9 cellular contexts compared by ENCODE assay signal in the genomic region with DNA sequence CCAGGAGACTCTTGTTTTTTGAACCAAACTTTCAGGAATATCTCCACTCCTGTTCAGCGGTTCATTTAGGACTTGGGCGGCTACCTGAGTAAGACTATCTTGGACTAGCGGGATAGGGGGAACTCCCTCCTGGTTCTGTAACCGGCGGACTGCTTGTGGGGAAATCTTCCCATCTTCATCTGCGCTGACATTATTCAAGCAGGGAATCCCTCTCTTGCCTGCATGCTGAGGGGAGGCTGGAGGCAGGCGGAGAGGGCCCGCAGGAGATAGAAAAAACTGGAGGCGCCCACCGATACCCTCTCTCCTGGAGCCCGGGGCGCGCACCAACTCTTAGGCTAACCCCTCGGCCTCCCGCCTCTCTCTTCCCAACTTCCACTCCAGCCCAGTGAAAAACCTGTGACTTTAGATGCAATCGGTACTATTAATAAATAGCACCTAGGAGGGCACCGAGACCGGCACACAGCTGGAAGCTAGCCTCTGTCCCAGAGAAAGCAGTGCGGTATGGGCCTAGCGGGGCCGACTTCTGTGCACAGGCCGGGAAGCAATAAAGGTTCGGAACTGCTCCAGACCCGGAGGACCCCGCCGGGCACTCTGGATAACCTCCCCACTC. TPM values are rescaled to one million over a fixed set of nuclear protein-coding genes. Genes with fewer than 3 reads are reported as not detected.
DNase-seq lines count a peak whose midpoint lies in the region; ATAC-seq and FAIRE-seq lines count a peak whose summit lies in the region.
"Had no signal": no experiment of that assay in that cellular context is flagged by ENCODE, and none has a peak within 500 bp of the region (broad histone marks: within the 10 kb centered on the region; RNA-seq: fewer than 3 reads in every experiment).

No MANE protein-coding gene starts in this region.

- H3K27me3 ChIP-seq in H7 (ENCODE audit: control insufficient read depth, insufficient read depth, low read length) (peaks cover 32% of the 10 kb centered on the region), small intestine (ENCODE audit: control insufficient read depth in 2 of 2, insufficient read depth in 2 of 2, low read length in 2 of 2) (peaks cover 8 to 14% of the 10 kb centered on the region in 2 donors)

- peaks cover 2 to 5% of the 10 kb centered on the region in 2 donors for H3K4me1 ChIP-seq in small intestine (ENCODE audit: control insufficient read depth in 2 of 2, insufficient read depth in 1 of 2, low read depth in 1 of 2, low read length in 1 of 2)

- WGBS in small intestine, 3 donors: 6 to 23% (median 16%) methylated on average over 26 of the region's 26 CpGs

- peak; percentile 43 for DNase-seq in H7
- peak; percentile 49 for DNase-seq in amniotic epithelial cell (ENCODE audit: low read depth)
- no peak for DNase-seq in small intestine
- no peak for DNase-seq in KBM-7
- no peak for DNase-seq in T-helper 17 cell
- DNase-seq: T-helper 9 cell had no signal

- in situ Hi-C loops in KBM-7 (cut with MboI; ENCODE audit: low pct_unique_long_range_greater_than_20kb, low sequenced_read_pairs): no loop called here

- no peak overlapping the region for H3K27ac ChIP-seq in small intestine (ENCODE audit: low read depth in 1 of 2, low read length in 1 of 2)

- H3K36me3 ChIP-seq in H7 (replicated peaks; ENCODE audit: control insufficient read depth, insufficient read depth, low read length) (no peaks in the 10 kb centered on the region), small intestine (ENCODE audit: control insufficient read depth in 2 of 2, insufficient read depth in 2 of 2, low read length in 2 of 2) (no peaks in the 10 kb centered on the region)

- no peak for FAIRE-seq in small intestine (lab: Jason Lieb, UNC)

- no peak overlapping the region for H3K4me3 Mint-ChIP-seq in T-helper 17 cell

- ATAC-seq in GM19467 (IDR thresholded peaks at IDR 0.05; ENCODE audit: unreplicated experiment): no peak
- no peak for ATAC-seq in GM19455 (IDR thresholded peaks at IDR 0.05; ENCODE audit: unreplicated experiment)
- no peak for ATAC-seq in T-helper 17 cell

- H3K9me3 ChIP-seq in iPS-18c (ENCODE audit: control insufficient read depth, insufficient read depth, low read length) (no peaks in the 10 kb centered on the region), small intestine (ENCODE audit: control insufficient read depth, low read depth) (no peaks in the 10 kb centered on the region), T-helper 17 cell (ENCODE audit: control insufficient read depth, low read length, poor library complexity, severe bottlenecking) (no peaks in the 10 kb centered on the region)

- H3K4me3 ChIP-seq in H7 (ENCODE audit: insufficient read depth, low read depth, low read length) (peak overlapping the region; percentile 79), iPS-18c (ENCODE audit: insufficient read depth, low read depth, low read length) (peak overlapping the region; percentile 78), small intestine (ENCODE audit: low read depth in 1 of 2, low read length in 2 of 2) (peak overlapping the region; percentile 24 to 67)

- H3K27me3 Mint-ChIP-seq in T-helper 17 cell: peaks cover 54% of the 10 kb centered on the region

- H3K27ac Mint-ChIP-seq in T-helper 17 cell: no peak overlapping the region

- H3K4me1 Mint-ChIP-seq in T-helper 17 cell: peaks cover 26% of the 10 kb centered on the region

- peaks cover 2% of the 10 kb centered on the region for H3K36me3 Mint-ChIP-seq in T-helper 17 cell (ENCODE audit: low read depth)

RNA-seq across cellular contexts. Expression of gene EFNA5, which starts 1.7 kb away (rescaled TPM):
- 5.3 and 7.8 TPM in 2 replicates for total RNA-seq in H7 (2014; rRNA removed; shearing (Covaris generic))
- polyA plus RNA-seq in small intestine: 1 to 10 TPM in 1 of 3 donors, under 1 TPM in 1, not detected in 1; 0.54 to 1.7 TPM
- total RNA-seq in T-helper 17 cell: not detected

Comparison
In these comparisons a context has a peak if more than half of its experiments do, and no peak if none do; other contexts are left out.
1. DNase-seq: peak in H7 (single experiment) and amniotic epithelial cell (single experiment); none in small intestine (single experiment), KBM-7 (single experiment) and T-helper 17 cell (0 of 3).
2. Peak in every context shown above with its lines, with median percentiles within 50 percentile points of each other: H3K4me3 ChIP-seq.